Comparison of ENCODE assay signal across 8 cellular contexts in genomic region chr2:55159037-55159651, GRCh38.
A peak's percentile ranks its signal among the peaks of the same experiment; 100 is the strongest.
DNase-seq lines count a peak whose midpoint lies in the region; ATAC-seq lines count a peak whose summit lies in the region.

No MANE protein-coding gene starts in this region.

- H3K36me3 Mint-ChIP-seq in naive B cell = no peaks in the 10 kb centered on the region

- peaks cover 8 to 18% (median 11%) of the 10 kb centered on the region in 3 donors for H3K4me1 Mint-ChIP-seq in naive B cell

- no peak overlapping the region for H3K4me3 Mint-ChIP-seq in naive B cell

- peak overlapping the region in 1 of 6 donors; percentile 74 for H3K27ac Mint-ChIP-seq in naive B cell

- H3K9me3 Mint-ChIP-seq in naive B cell = no peaks in the 10 kb centered on the region

- peak; percentile 97 to 99 for DNase-seq in SHP77 (lab: John Stamatoyannopoulos, UW)
- DNase-seq in naive B cell = no peak
- no peak for DNase-seq in activated CD8-positive, alpha-beta memory T cell treated with anti-CD3 and anti-CD28 coated beads for 24 hours
- DNase-seq in HuH-7.5 (ENCODE audit: low spot score) = no peak
- DNase-seq in activated CD4-positive, alpha-beta T cell treated with anti-CD3 and anti-CD28 coated beads, Interleukin-2, amount 50 U/mL, for 4 hours = no peak
- no peak for DNase-seq in midbrain (lab: John Stamatoyannopoulos, UW)

- ATAC-seq in GM18868 (IDR thresholded peaks at IDR 0.05; ENCODE audit: unreplicated experiment) (peak; percentile 87), HG02938 (IDR thresholded peaks at IDR 0.05; ENCODE audit: unreplicated experiment) (peak; percentile 67), naive B cell (ENCODE audit: low read depth in 2 of 2) (peak; percentile 23 to 34)

- H3K27me3 Mint-ChIP-seq in naive B cell = peaks cover 0 to 4% (median 0%) of the 10 kb centered on the region in 3 donors

Comparison
In these comparisons a context has a peak if more than half of its experiments do, and no peak if none do; other contexts are left out.
1. ATAC-seq: peak in every context shown above with its lines; median percentile 87 in GM18868; 67 in HG02938; 28 in naive B cell.
2. DNase-seq: peak in SHP77 (2 of 2); none in naive B cell (single experiment), activated CD8-positive, alpha-beta memory T cell treated with anti-CD3 and anti-CD28 coated beads for 24 hours (single experiment), HuH-7.5 (single experiment), activated CD4-positive, alpha-beta T cell treated with anti-CD3 and anti-CD28 coated beads, Interleukin-2, amount 50 U/mL, for 4 hours (0 of 2) and midbrain (single experiment).